ENCODE assay signal across 9 cellular contexts in genomic region chrX:24396236-24396929, GRCh38. TPM values are rescaled to one million over a fixed set of nuclear protein-coding genes. Genes with fewer than 3 reads are reported as not detected.
DNase-seq lines count a peak whose midpoint lies in the region; ATAC-seq, FAIRE-seq and TF ChIP-seq lines count a peak whose summit lies in the region.
"Had no signal": no experiment of that assay in that cellular context is flagged by ENCODE, and none has a peak within 500 bp of the region (broad histone marks: within the 10 kb centered on the region; RNA-seq: fewer than 3 reads in every experiment).

No MANE protein-coding gene starts in this region.

- no peaks in the 10 kb centered on the region for H3K4me1 Mint-ChIP-seq in astrocyte (ENCODE audit: low read depth, unreplicated experiment)

- H3K9ac ChIP-seq in astrocyte (ENCODE audit: low read length), result peak overlapping the region; percentile 30

- FAIRE-seq in astrocyte (lab: Jason Lieb, UNC), result peak; percentile 75

- no peak overlapping the region for H3K4me3 Mint-ChIP-seq in astrocyte (ENCODE audit: unreplicated experiment)

- CTCF ChIA-PET in AG04449 (lab: Yijun Ruan, JAX), result interaction anchor here (0.8 to 3.6 kb wide), 20 partner anchors 8 to 749 kb away, joined by 3 to 77 read pairs (median 3); no protein-coding TSS in a partner anchor

- H3K79me2 ChIP-seq in astrocyte (ENCODE audit: insufficient read depth, low read length), result no peaks in the 10 kb centered on the region

- H3K4me3 ChIP-seq in AG04449 (ENCODE audit: low read depth, low read length) (no peak overlapping the region), astrocyte (ENCODE audit: insufficient read depth, low read depth, low read length) (no peak overlapping the region)
- H3K4me3 ChIP-seq: psoas muscle had no signal

- peaks cover 3% of the 10 kb centered on the region for H3K4me1 ChIP-seq in astrocyte (ENCODE audit: insufficient read depth, low read length)
- H3K4me1 ChIP-seq: psoas muscle had no signal

- no peaks in the 10 kb centered on the region for H3K9me3 Mint-ChIP-seq in astrocyte (ENCODE audit: unreplicated experiment)

- peaks cover 9% of the 10 kb centered on the region for H3K27me3 Mint-ChIP-seq in astrocyte (ENCODE audit: low read depth, unreplicated experiment)

- H3K27me3 ChIP-seq in astrocyte (ENCODE audit: insufficient read depth, low read length), result peaks cover 9% of the 10 kb centered on the region

- H3K27ac Mint-ChIP-seq in astrocyte (ENCODE audit: unreplicated experiment), result no peak overlapping the region

- TF ChIP-seq CTCF in AG04449 (IDR thresholded peaks at IDR 0.05; ENCODE audit: insufficient read depth, low read length, missing control alignments), result no peak
- no peak for TF ChIP-seq CTCF in astrocyte (IDR thresholded peaks at IDR 0.05; ENCODE audit: insufficient read depth, low read depth, low read length)
- no peak for TF ChIP-seq CTCF in omental fat pad (IDR thresholded peaks at IDR 0.05)

- H3K36me3 Mint-ChIP-seq in astrocyte (ENCODE audit: low read depth, unreplicated experiment), result no peaks in the 10 kb centered on the region

- in situ Hi-C loops in KBM-7 (cut with MboI; ENCODE audit: low pct_unique_long_range_greater_than_20kb, low sequenced_read_pairs), result no loop called here

- DNase-seq in AG04449 (ENCODE audit: low read depth, low spot score) (peak; percentile 23), KBM-7 (peak; percentile 20), astrocyte (ENCODE audit: low read depth) (peak; percentile 80), kidney glomerular epithelial cell (lab: John Stamatoyannopoulos, UW) (peak; percentile 61), omental fat pad (ENCODE audit: low spot score) (no peak), NCI-H2171 (lab: John Stamatoyannopoulos, UW) (no peak)
- no peak for DNase-seq in stimulated activated CD4-positive, alpha-beta T cell treated with anti-CD3 and anti-CD28 coated beads, Interleukin-4, amount 100 ng/mL, for 1 hour
- DNase-seq: psoas muscle had no signal

- POLR2A ChIA-PET in AG04449 (lab: Yijun Ruan, JAX), result no interaction called here

- H3K27ac ChIP-seq in astrocyte (ENCODE audit: low read depth, low read length), result peak overlapping the region; percentile 57
- H3K27ac ChIP-seq: psoas muscle had no signal

- ATAC-seq in omental fat pad (ENCODE audit: low FRiP score) (no peak), HG03095 (IDR thresholded peaks at IDR 0.05; ENCODE audit: unreplicated experiment) (no peak)

- peak overlapping the region; percentile 49 for H3K4me2 ChIP-seq in astrocyte (ENCODE audit: low read length)

- no peaks in the 10 kb centered on the region for H3K36me3 ChIP-seq in astrocyte (ENCODE audit: insufficient read depth, low read length)

- H3K9me3 ChIP-seq in astrocyte (ENCODE audit: insufficient read depth, low read depth, low read length), result no peaks in the 10 kb centered on the region
- H3K9me3 ChIP-seq: psoas muscle had no signal

- no peak overlapping the region for H2AFZ ChIP-seq in astrocyte (ENCODE audit: low read depth, low read length)

- no peaks in the 10 kb centered on the region for H4K20me1 ChIP-seq in astrocyte (ENCODE audit: insufficient read depth, low read length)

RNA-seq across cellular contexts. Expression of gene SUPT20HL1, which starts 35.9 kb away (rescaled TPM):
- total RNA-seq in astrocyte (not detected in 2 replicates), omental fat pad (not detected)
- total RNA-seq: psoas muscle had no signal

Comparison
In these comparisons a context has a peak if more than half of its experiments do, and no peak if none do; other contexts are left out.
1. DNase-seq: peak in AG04449 (single experiment), KBM-7 (single experiment), astrocyte (single experiment) and kidney glomerular epithelial cell (single experiment); none in omental fat pad (single experiment), NCI-H2171 (single experiment) and stimulated activated CD4-positive, alpha-beta T cell treated with anti-CD3 and anti-CD28 coated beads, Interleukin-4, amount 100 ng/mL, for 1 hour (single experiment).